In genomic region chr9:122116448-122117173, GRCh38 we compare ENCODE assay signal across 25 cellular contexts. TPM values are rescaled to one million over a fixed set of nuclear protein-coding genes. Genes with fewer than 3 reads are reported as not detected.
DNase-seq lines count a peak whose midpoint lies in the region; ATAC-seq, FAIRE-seq and TF ChIP-seq lines count a peak whose summit lies in the region.
"Had no signal": no experiment of that assay in that cellular context is flagged by ENCODE, and none has a peak within 500 bp of the region (broad histone marks: within the 10 kb centered on the region; RNA-seq: fewer than 3 reads in every experiment).

No MANE protein-coding gene starts in this region.

- peak overlapping the region; percentile 16 for H2AK9ac ChIP-seq in IMR-90 (replicated peaks; ENCODE audit: low read depth, low read length, poor library complexity)

- no peaks in the 10 kb centered on the region for H3K36me3 Mint-ChIP-seq in neural progenitor cell
- H3K36me3 Mint-ChIP-seq: CD4-positive, CD25-positive, alpha-beta regulatory T cell; CD8-positive, alpha-beta memory T cell had no signal

- POLR2A ChIA-PET in IMR-90 (lab: Charles Lee; ENCODE audit: unreplicated experiment) (no interaction called here), H1 (lab: Charles Lee; ENCODE audit: partially characterized antibody) (interaction anchor here (1.1 to 1.2 kb wide), 2 partner anchors 13 to 15 kb away, joined by 3 to 4 read pairs; no protein-coding TSS in a partner anchor)

- H2AK5ac ChIP-seq in IMR-90 (ENCODE audit: low read depth, low read length) (no peak overlapping the region), H1 (ENCODE audit: low read depth, low read length) (peak overlapping the region; percentile 59; the same call in 1 of the 2 replicates)

- DNase-seq in IMR-90 (no peak), H1 (ENCODE audit: low read depth in 1 of 2, low spot score in 2 of 2) (no peak), neural progenitor cell (ENCODE audit: low spot score) (no peak), sciatic nerve (ENCODE audit: low spot score) (no peak), NCI-H1694 (lab: John Stamatoyannopoulos, UW) (no peak), nucleus accumbens (lab: John Stamatoyannopoulos, UW) (no peak)
- DNase-seq: ACHN; BE2C; C1 segment of cervical spinal cord; CD4-positive, CD25-positive, alpha-beta regulatory T cell; CD8-positive, alpha-beta memory T cell; COR-L47; DMS 273 treated with DMSO at 0.1 percent for 48 hours; DND-41; EL; HCEC 1CT had no signal

- H3K79me2 ChIP-seq in H1 (ENCODE audit: control insufficient read depth in 1 of 2, insufficient read depth in 2 of 2, low read length in 2 of 2) (no peaks in the 10 kb centered on the region), neural progenitor cell (ENCODE audit: low read depth) (no peaks in the 10 kb centered on the region)

- no peak overlapping the region for H3K14ac ChIP-seq in IMR-90 (replicated peaks; ENCODE audit: low read depth, low read length)
- no peak overlapping the region for H3K14ac ChIP-seq in H1 (ENCODE audit: insufficient read length)

- H2BK15ac ChIP-seq in IMR-90 (ENCODE audit: low read depth, low read length) (no peak overlapping the region), H1 (ENCODE audit: low read length) (peak overlapping the region; percentile 8; the same call in 1 of the 2 replicates)

- H2BK12ac ChIP-seq in H1 (ENCODE audit: low read depth, low read length) = peak overlapping the region; percentile 40; the same call in 1 of the 2 replicates

- H3K56ac ChIP-seq in IMR-90 (ENCODE audit: extremely low read depth, insufficient read depth, low read length) (no peak overlapping the region), H1 (replicated peaks; ENCODE audit: insufficient read length, low read depth, low read length) (no peak overlapping the region)

- peaks cover 32% of the 10 kb centered on the region for H3F3A ChIP-seq in neural progenitor cell (ENCODE audit: low read depth)

- H4K5ac ChIP-seq in IMR-90 (ENCODE audit: low read depth, low read length) = no peak overlapping the region
- no peak overlapping the region for H4K5ac ChIP-seq in H1 (ENCODE audit: insufficient read length, low read depth, low read length)

- H2AFZ ChIP-seq in IMR-90 (replicated peaks; ENCODE audit: low read length, poor library complexity) (no peak overlapping the region), H1 (ENCODE audit: low read length) (peak overlapping the region; percentile 54; the same call in 1 of the 2 replicates), neural progenitor cell (replicated peaks) (peak overlapping the region; percentile 63)

- H2BK120ac ChIP-seq in IMR-90 (ENCODE audit: low read depth, low read length) (no peak overlapping the region), H1 (replicated peaks; ENCODE audit: low read depth, low read length) (no peak overlapping the region)

- H3K4me3 ChIP-seq in HUES48 (ENCODE audit: low read depth, low read length) (no peak overlapping the region), IMR-90 (ENCODE audit: insufficient read depth, low read depth, low read length) (no peak overlapping the region), H1 (ENCODE audit: extremely low read depth in 1 of 4, insufficient read depth in 2 of 4, low read depth in 3 of 4, low read length in 4 of 4) (no peak overlapping the region), neural progenitor cell (no peak overlapping the region)

- WGBS in IMR-90 (ENCODE audit: extremely low coverage in 2 of 2, insufficient read length in 1 of 2), 2 experiments = 100% methylated on average over 1 of the region's 10 CpGs; no CpG with 5 or more reads in 1 of the 2 experiments
- whole genome bisulfite sequencing in H1 (ENCODE audit: extremely low coverage in 1 of 2, insufficient coverage in 1 of 2, insufficient read length in 1 of 2, insufficient replicate concordance in 2 of 2, low coverage in 1 of 2, low lambda C conversion rate in 2 of 2, missing lambda C conversion rate in 1 of 2), 2 experiments = 84% methylated on average over 10 of the region's 10 CpGs; no CpG with 5 or more reads in 1 of the 2 experiments

- CTCF ChIA-PET in IMR-90 (lab: Yijun Ruan, JAX) = interaction anchor here (0.6 to 1.6 kb wide), 2 partner anchors 17 to 18 kb away, joined by 3 to 4 read pairs; no protein-coding TSS in a partner anchor
- CTCF ChIA-PET in H1 (lab: Charles Lee; ENCODE audit: partially characterized antibody) = interaction anchor here (1.5 to 15.6 kb wide), 8 partner anchors 6 to 252 kb away, joined by 3 to 544 read pairs (median 52); no protein-coding TSS in a partner anchor

- dilution Hi-C loops in IMR-90 (cut with HindIII; ENCODE audit: low sequenced_read_pairs, unreplicated experiment) = no loop called here

- TF ChIP-seq RAD21 in IMR-90 (IDR thresholded peaks at IDR 0.05; ENCODE audit: low read length) = no peak
- no peak for TF ChIP-seq RAD21 in H1 (IDR thresholded peaks at IDR 0.05 in 1 of 2, conservative IDR thresholded peaks at IDR 0.05 in 1 of 2; ENCODE audit: low read depth in 2 of 2, low read length in 2 of 2)

- intact Hi-C loops in IMR-90 (cut with micrococcal nuclease) (no loop called here), sciatic nerve (cut with DNase I) (no loop called here)

- no peaks in the 10 kb centered on the region for H3K23me2 ChIP-seq in H1 (ENCODE audit: low read depth, low read length)

- peaks cover 42% of the 10 kb centered on the region for H3K4me1 Mint-ChIP-seq in neural progenitor cell
- H3K4me1 Mint-ChIP-seq: CD4-positive, CD25-positive, alpha-beta regulatory T cell; CD8-positive, alpha-beta memory T cell had no signal

- no peaks in the 10 kb centered on the region for H3K27me3 ChIP-seq in HUES48 (ENCODE audit: control insufficient read depth, insufficient read depth, low read length)
- peaks cover 31% of the 10 kb centered on the region for H3K27me3 ChIP-seq in IMR-90 (ENCODE audit: control insufficient read depth, insufficient read depth, low read length)
- H3K27me3 ChIP-seq in H1 (replicated peaks in 1 of 4; ENCODE audit: control insufficient read depth in 3 of 4, extremely low read depth in 1 of 4, insufficient read depth in 3 of 4, low read length in 3 of 4) = no peaks in the 10 kb centered on the region; a peak in 2 of 7 replicates
- H3K27me3 ChIP-seq in neural progenitor cell = no peaks in the 10 kb centered on the region
- H3K27me3 ChIP-seq: BE2C had no signal

- ATAC-seq in IMR-90 (ENCODE audit: low read depth) = no peak
- ATAC-seq in sciatic nerve = no peak
- no peak for ATAC-seq in HG03280 (IDR thresholded peaks at IDR 0.05; ENCODE audit: unreplicated experiment)

- H3K18ac ChIP-seq in IMR-90 (ENCODE audit: low read depth, low read length) = no peak overlapping the region
- H3K18ac ChIP-seq in H1 (ENCODE audit: extremely low read depth, low read length) = peak overlapping the region; percentile 62

- H3K4me2 ChIP-seq in IMR-90 (ENCODE audit: low read depth, low read length) (no peak overlapping the region), H1 (ENCODE audit: insufficient read depth in 1 of 2, low read depth in 2 of 2, low read length in 2 of 2) (peak overlapping the region; percentile 37 to 41; a peak in 2 of 4 replicates), neural progenitor cell (peak overlapping the region; percentile 66)
- H3K4me2 ChIP-seq: KMS-11 had no signal

- no peak overlapping the region for H2BK5ac ChIP-seq in IMR-90 (ENCODE audit: low read depth, low read length, poor library complexity, severe bottlenecking)
- 0 out of 2 replicates have a peak overlapping the region, but pooled peaks have one; percentile 1 for H2BK5ac ChIP-seq in H1 (ENCODE audit: low read depth, low read length)

- TF ChIP-seq CTCF in IMR-90 (conservative IDR thresholded peaks at IDR 0.05; ENCODE audit: low read depth, low read length) (no peak), H1 (IDR thresholded peaks at IDR 0.05; ENCODE audit: control extremely low read depth in 1 of 3, insufficient read depth in 1 of 3, low read depth in 1 of 3, low read length in 3 of 3) (no peak), neural progenitor cell (IDR thresholded peaks at IDR 0.05) (no peak)

- H3K79me1 ChIP-seq in IMR-90 (ENCODE audit: low read depth in 1 of 2, low read length in 2 of 2) (no peaks in the 10 kb centered on the region), H1 (ENCODE audit: low read depth, low read length) (no peaks in the 10 kb centered on the region)

- H3K23ac ChIP-seq in IMR-90 (ENCODE audit: low read depth, low read length) (no peak overlapping the region), H1 (ENCODE audit: insufficient read length) (no peak overlapping the region)

- H4K91ac ChIP-seq in IMR-90 (ENCODE audit: insufficient read depth, low read depth, low read length) (no peak overlapping the region), H1 (replicated peaks; ENCODE audit: insufficient read length, low read length) (no peak overlapping the region)

- TF ChIP-seq POLR2A in IMR-90 (IDR thresholded peaks at IDR 0.05; ENCODE audit: low read depth, low read length) (no peak), H1 (IDR thresholded peaks at IDR 0.05; ENCODE audit: control extremely low read depth in 1 of 2, low read depth in 2 of 2, low read length in 2 of 2) (no peak)

- H2BK20ac ChIP-seq in IMR-90 (ENCODE audit: low read depth, low read length) (no peak overlapping the region), H1 (ENCODE audit: low read length) (peak overlapping the region; percentile 40)

- BruUV-seq in IMR-90 (replicated peaks; lab: Mats Ljungman, UMichigan) = no TSS peak

- peak overlapping the region; percentile 60 for H3K27ac Mint-ChIP-seq in neural progenitor cell
- H3K27ac Mint-ChIP-seq: CD4-positive, CD25-positive, alpha-beta regulatory T cell; CD8-positive, alpha-beta memory T cell had no signal

- H3K27me3 Mint-ChIP-seq in neural progenitor cell (ENCODE audit: insufficient read depth, low read depth) = peaks cover 5% of the 10 kb centered on the region
- H3K27me3 Mint-ChIP-seq: CD4-positive, CD25-positive, alpha-beta regulatory T cell had no signal

- 0 out of 2 replicates have a peak overlapping the region, but pooled peaks have one; percentile 2 for H3K9ac ChIP-seq in HUES48 (ENCODE audit: low read depth, low read length)
- no peak overlapping the region for H3K9ac ChIP-seq in IMR-90 (ENCODE audit: low read depth, low read length)
- no peak overlapping the region for H3K9ac ChIP-seq in H1 (replicated peaks in 1 of 4; ENCODE audit: extremely low read depth in 1 of 4, low read depth in 3 of 4, low read length in 3 of 4)
- H3K9ac ChIP-seq in neural progenitor cell = no peak overlapping the region
- H3K9ac ChIP-seq: KMS-11 had no signal

- no peak overlapping the region for H3K4ac ChIP-seq in IMR-90 (ENCODE audit: low read depth, low read length)
- peak overlapping the region; percentile 34 for H3K4ac ChIP-seq in H1 (replicated peaks; ENCODE audit: insufficient read length, low read depth, low read length)

- in situ Hi-C loops in IMR-90 (cut with MboI; ENCODE audit: low sequenced_read_pairs) = no loop called here

- H3K27ac ChIP-seq in HUES48 (ENCODE audit: low read depth, low read length) = peak overlapping the region; percentile 68
- no peak overlapping the region for H3K27ac ChIP-seq in IMR-90 (ENCODE audit: insufficient read depth, low read length)
- H3K27ac ChIP-seq in H1 (ENCODE audit: low read depth, low read length) = no peak overlapping the region
- H3K27ac ChIP-seq in neural progenitor cell = no peak overlapping the region
- H3K27ac ChIP-seq: KMS-11 had no signal

- H3K9me3 Mint-ChIP-seq in neural progenitor cell = no peaks in the 10 kb centered on the region

- H4K8ac ChIP-seq in IMR-90 (ENCODE audit: low read depth in 2 of 2, low read length in 2 of 2) (no peak overlapping the region), H1 (ENCODE audit: extremely low read depth, insufficient read depth, low read length) (0 out of 2 replicates have a peak overlapping the region, but pooled peaks have one; percentile 31)

- H3K36me3 ChIP-seq in HUES48 (ENCODE audit: control insufficient read depth, insufficient read depth, low read length) (no peaks in the 10 kb centered on the region), IMR-90 (ENCODE audit: control insufficient read depth, insufficient read depth, low read length) (no peaks in the 10 kb centered on the region), H1 (ENCODE audit: control insufficient read depth in 2 of 4, insufficient read depth in 4 of 4, low read length in 3 of 4) (no peaks in the 10 kb centered on the region), neural progenitor cell (no peaks in the 10 kb centered on the region)
- H3K36me3 ChIP-seq: BE2C had no signal

- no peaks in the 10 kb centered on the region for H3K9me3 ChIP-seq in HUES48 (ENCODE audit: control insufficient read depth, insufficient read depth, low read length)
- H3K9me3 ChIP-seq in IMR-90 (ENCODE audit: control insufficient read depth, insufficient read depth, low read length) = no peaks in the 10 kb centered on the region
- H3K9me3 ChIP-seq in H1 (ENCODE audit: insufficient read depth in 2 of 2, low read depth in 1 of 2, low read length in 1 of 2) = no peaks in the 10 kb centered on the region
- no peaks in the 10 kb centered on the region for H3K9me3 ChIP-seq in neural progenitor cell (ENCODE audit: low read depth)
- H3K9me3 ChIP-seq: BE2C had no signal

- H4K20me1 ChIP-seq in IMR-90 (ENCODE audit: insufficient read depth, low read length) (no peaks in the 10 kb centered on the region), H1 (replicated peaks in 1 of 2; ENCODE audit: control insufficient read depth in 1 of 2, insufficient read depth in 2 of 2, low read length in 2 of 2) (no peaks in the 10 kb centered on the region), neural progenitor cell (ENCODE audit: low read depth) (no peaks in the 10 kb centered on the region)

- H3K4me3 Mint-ChIP-seq in neural progenitor cell = no peak overlapping the region
- H3K4me3 Mint-ChIP-seq: CD4-positive, CD25-positive, alpha-beta regulatory T cell; CD8-positive, alpha-beta memory T cell had no signal

- TF ChIP-seq EP300 in H1 (IDR thresholded peaks at IDR 0.05; ENCODE audit: borderline replicate concordance in 1 of 2, low read depth in 2 of 2, low read length in 2 of 2) = no peak

- H3K4me1 ChIP-seq in HUES48 (ENCODE audit: control insufficient read depth, insufficient read depth, low read length) (peaks cover 19% of the 10 kb centered on the region), IMR-90 (ENCODE audit: control insufficient read depth, insufficient read depth, low read length) (no peaks in the 10 kb centered on the region), H1 (replicated peaks in 1 of 4; ENCODE audit: control insufficient read depth in 3 of 4, insufficient read depth in 4 of 4, low read length in 3 of 4) (peaks cover 8 to 16% (median 12%) of the 10 kb centered on the region in 4 experiments), neural progenitor cell (peaks cover 42% of the 10 kb centered on the region)
- H3K4me1 ChIP-seq: BE2C had no signal

- H3K9me1 ChIP-seq in IMR-90 (ENCODE audit: insufficient read depth, low read length) = no peaks in the 10 kb centered on the region

- FAIRE-seq in H1 (lab: Jason Lieb, UNC) = no peak
- FAIRE-seq: A204.1, GM12891, GM19239 had no signal

RNA-seq across cellular contexts. Expression of gene TTLL11, which starts 23.5 kb away (rescaled TPM):
- total RNA-seq in IMR-90 (2012; rRNA removed) (2.0 and 2.5 TPM in 2 replicates), neural progenitor cell (ENCODE audit: low replicate concordance) (0.75 and 0.84 TPM in 2 replicates), sciatic nerve (14.2 TPM)
- polyA plus RNA-seq in IMR-90 (2012; rRNA removed) (4.6 and 4.8 TPM in 2 replicates), H1 (2011; rRNA removed) (0.56 and 0.97 TPM in 2 replicates)
- polyA plus RNA-seq in IMR-90 (2012; cell fraction: cytosol; rRNA removed) = 2.9 and 3.1 TPM in 2 replicates
- polyA plus RNA-seq in IMR-90 (2012; cell fraction: nucleus; rRNA removed; ENCODE audit: low replicate concordance) = 3.9 and 4.8 TPM in 2 replicates
- total RNA-seq in H1 (2021; fragmentation: NEBNext Ultra II Directional; extraction: Animal tissue kit (Norgen Biotek cat#: 25700)) = 0.80 and 0.86 TPM in 2 replicates
- 0.94 TPM for polyA plus RNA-seq in H1 (2011; cell fraction: cytosol; rRNA removed)
- polyA plus RNA-seq in H1 (2011; cell fraction: nucleus; rRNA removed) = 0.96 TPM
- polyA plus RNA-seq in H1 (2012, experiment 1 of 2) = 0.64 to 1.3 TPM (median 0.95 TPM) in 4 replicates
- 0.72 TPM for polyA plus RNA-seq in H1 (2012, experiment 2 of 2)
- polyA plus RNA-seq in H1 (2013, experiment 1 of 2) = 0.79 TPM
- 0.96 TPM for polyA plus RNA-seq in H1 (2013, experiment 2 of 2)
- 0.66 and 0.91 TPM in 2 replicates for polyA minus RNA-seq in H1 (2011; rRNA and poly(A)+ RNA removed)
- 1.2 TPM for polyA minus RNA-seq in H1 (2011; cell fraction: cytosol; rRNA and poly(A)+ RNA removed)
- polyA minus RNA-seq in H1 (2011; cell fraction: nucleus; rRNA and poly(A)+ RNA removed) = 1.3 TPM

RNA-seq across cellular contexts. Expression of gene NDUFA8, which starts 43.0 kb away (rescaled TPM):
- total RNA-seq in IMR-90 (2012; rRNA removed) (45.2 and 80.8 TPM in 2 replicates), neural progenitor cell (ENCODE audit: low replicate concordance) (33.6 and 49.6 TPM in 2 replicates), sciatic nerve (31.9 TPM)
- polyA plus RNA-seq in IMR-90 (2012; rRNA removed) (98.1 and 103 TPM in 2 replicates), H1 (2011; rRNA removed) (56.6 and 73.8 TPM in 2 replicates)
- 54.5 and 98.8 TPM in 2 replicates for polyA plus RNA-seq in IMR-90 (2012; cell fraction: cytosol; rRNA removed)
- 11.0 and 36.0 TPM in 2 replicates for polyA plus RNA-seq in IMR-90 (2012; cell fraction: nucleus; rRNA removed; ENCODE audit: low replicate concordance)
- total RNA-seq in H1 (2021; fragmentation: NEBNext Ultra II Directional; extraction: Animal tissue kit (Norgen Biotek cat#: 25700)) = 59.8 and 61.0 TPM in 2 replicates
- 79.1 TPM for polyA plus RNA-seq in H1 (2011; cell fraction: cytosol; rRNA removed)
- 28.4 TPM for polyA plus RNA-seq in H1 (2011; cell fraction: nucleus; rRNA removed)
- 77.6 to 100 TPM (median 85.9 TPM) in 4 replicates for polyA plus RNA-seq in H1 (2012, experiment 1 of 2)
- 79.9 TPM for polyA plus RNA-seq in H1 (2012, experiment 2 of 2)
- 79.1 TPM for polyA plus RNA-seq in H1 (2013, experiment 1 of 2)
- polyA plus RNA-seq in H1 (2013, experiment 2 of 2) = 79.1 TPM
- 31.9 and 35.9 TPM in 2 replicates for polyA minus RNA-seq in H1 (2011; rRNA and poly(A)+ RNA removed)
- polyA minus RNA-seq in H1 (2011; cell fraction: cytosol; rRNA and poly(A)+ RNA removed) = 19.2 TPM
- polyA minus RNA-seq in H1 (2011; cell fraction: nucleus; rRNA and poly(A)+ RNA removed) = 11.1 TPM

RNA-seq across cellular contexts. Expression of gene MORN5, which starts 43.1 kb away (rescaled TPM):
- total RNA-seq in IMR-90 (2012; rRNA removed) = not detected in 2 replicates
- polyA plus RNA-seq in IMR-90 (2012; rRNA removed) = not detected in 2 replicates
- polyA plus RNA-seq in IMR-90 (2012; cell fraction: cytosol; rRNA removed) = not detected in 2 replicates
- not detected in 2 replicates for polyA plus RNA-seq in IMR-90 (2012; cell fraction: nucleus; rRNA removed; ENCODE audit: low replicate concordance)
- total RNA-seq in H1 (2021; fragmentation: NEBNext Ultra II Directional; extraction: Animal tissue kit (Norgen Biotek cat#: 25700)) = not detected in 2 replicates
- polyA plus RNA-seq in H1 (2011; rRNA removed) = not detected in 2 replicates
- not detected for polyA plus RNA-seq in H1 (2011; cell fraction: cytosol; rRNA removed)
- not detected for polyA plus RNA-seq in H1 (2011; cell fraction: nucleus; rRNA removed)
- polyA plus RNA-seq in H1 (2012, experiment 1 of 2) = not detected in 4 replicates
- not detected for polyA plus RNA-seq in H1 (2012, experiment 2 of 2)
- polyA plus RNA-seq in H1 (2013, experiment 1 of 2) = not detected
- polyA plus RNA-seq in H1 (2013, experiment 2 of 2) = not detected
- polyA minus RNA-seq in H1 (2011; rRNA and poly(A)+ RNA removed) = not detected in 2 replicates
- not detected for polyA minus RNA-seq in H1 (2011; cell fraction: cytosol; rRNA and poly(A)+ RNA removed)
- not detected for polyA minus RNA-seq in H1 (2011; cell fraction: nucleus; rRNA and poly(A)+ RNA removed)
- total RNA-seq in neural progenitor cell (ENCODE audit: low replicate concordance) = 1.7 and 3.7 TPM in 2 replicates
- total RNA-seq in sciatic nerve = not detected
- total RNA-seq: CD4-positive, CD25-positive, alpha-beta regulatory T cell; CD8-positive, alpha-beta memory T cell; G401; H4; HT-29 had no signal
- polyA plus RNA-seq: CD4-positive, CD25-positive, alpha-beta regulatory T cell; CD8-positive, alpha-beta memory T cell had no signal
